ENCODE assay signal across 1 cellular context in the genomic region with DNA sequence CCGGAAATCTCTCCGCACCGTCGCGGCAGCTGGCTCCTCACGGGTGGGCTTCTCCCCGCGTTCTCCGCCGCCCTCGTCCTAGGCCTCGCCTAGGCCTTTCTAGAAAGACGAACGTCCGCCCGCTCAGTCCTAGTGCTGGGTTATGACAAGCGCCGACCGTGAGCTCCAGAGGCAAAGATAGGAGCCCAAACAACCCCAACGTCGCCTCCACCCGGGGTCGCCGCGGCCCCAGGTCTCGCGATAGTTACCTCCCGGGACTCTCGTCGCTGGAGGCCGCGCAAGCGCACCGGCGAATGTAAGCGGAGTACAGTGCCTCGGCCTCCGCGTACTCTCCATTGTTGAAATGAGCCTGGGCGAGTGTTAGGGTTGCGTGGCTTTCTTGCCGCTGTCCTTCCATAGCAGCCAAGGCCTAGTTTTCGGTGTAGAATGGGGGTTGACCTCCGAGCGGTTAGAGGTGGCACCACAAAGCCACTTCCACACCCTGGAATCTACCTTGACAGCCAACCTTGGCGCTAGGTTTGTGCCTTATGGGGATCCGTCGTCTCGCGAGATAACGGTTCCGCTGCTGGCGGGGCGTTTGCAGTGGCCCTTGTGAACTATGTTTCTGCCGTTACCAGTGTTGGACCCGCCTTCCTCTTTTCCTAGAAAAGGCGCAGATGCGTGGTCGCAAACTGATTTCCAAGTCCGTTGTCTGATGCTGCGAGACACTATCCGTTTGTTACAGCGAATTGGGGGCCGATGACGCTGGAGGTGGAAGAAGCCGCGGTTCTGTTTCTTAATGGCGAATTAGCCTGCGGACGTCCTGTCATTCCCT.
TF ChIP-seq lines count a peak whose summit lies in the region.

A gene (minus strand): TSS at position 526 of the 814 bp plus-strand sequence. CDS start 129 bp downstream, at position 397.

TF ChIP-seq in HepG2, 621 proteins besides CTCF, POLR2A, EP300 and RAD21 (continued from another document and continues in another):
- TF ChIP-seq, protein P1, sequence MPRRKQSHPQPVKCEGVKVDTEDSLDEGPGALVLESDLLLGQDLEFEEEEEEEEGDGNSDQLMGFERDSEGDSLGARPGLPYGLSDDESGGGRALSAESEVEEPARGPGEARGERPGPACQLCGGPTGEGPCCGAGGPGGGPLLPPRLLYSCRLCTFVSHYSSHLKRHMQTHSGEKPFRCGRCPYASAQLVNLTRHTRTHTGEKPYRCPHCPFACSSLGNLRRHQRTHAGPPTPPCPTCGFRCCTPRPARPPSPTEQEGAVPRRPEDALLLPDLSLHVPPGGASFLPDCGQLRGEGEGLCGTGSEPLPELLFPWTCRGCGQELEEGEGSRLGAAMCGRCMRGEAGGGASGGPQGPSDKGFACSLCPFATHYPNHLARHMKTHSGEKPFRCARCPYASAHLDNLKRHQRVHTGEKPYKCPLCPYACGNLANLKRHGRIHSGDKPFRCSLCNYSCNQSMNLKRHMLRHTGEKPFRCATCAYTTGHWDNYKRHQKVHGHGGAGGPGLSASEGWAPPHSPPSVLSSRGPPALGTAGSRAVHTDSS (CRISPR knock-in tag; conservative IDR thresholded peaks at IDR 0.05), result peak; percentile 85; the same call in 1 of the 2 replicates
- TF ChIP-seq ZMYM4 (CRISPR knock-in tag; IDR thresholded peaks at IDR 0.05) (peak; percentile 99), ZBTB7B (CRISPR knock-in tag; IDR thresholded peaks at IDR 0.05) (peak; percentile 78), KMT2A (CRISPR knock-in tag; IDR thresholded peaks at IDR 0.05) (peak; percentile 92), ZNF782 (CRISPR knock-in tag; IDR thresholded peaks at IDR 0.05; ENCODE audit: borderline replicate concordance) (peak; percentile 93; the same call in 1 of the 2 replicates), RFXANK (CRISPR knock-in tag; IDR thresholded peaks at IDR 0.05) (peak; percentile 91), NCOR1 (IDR thresholded peaks at IDR 0.05; ENCODE audit: borderline replicate concordance, low read length) (no peak), MAFF (IDR thresholded peaks at IDR 0.05; ENCODE audit: low read depth, low read length) (no peak; the same call in 1 of the 2 replicates), XBP1 (CRISPR knock-in tag; IDR thresholded peaks at IDR 0.05) (peak; percentile 62; the same call in 1 of the 2 replicates), POLR2G (IDR thresholded peaks at IDR 0.05; ENCODE audit: low read depth, low read length) (peak; percentile 98), NCOA5 (CRISPR knock-in tag; IDR thresholded peaks at IDR 0.05) (no peak), ZBTB3 (CRISPR knock-in tag; IDR thresholded peaks at IDR 0.05; ENCODE audit: borderline replicate concordance, low read depth) (no peak; the same call in 1 of the 2 replicates), MYNN (CRISPR knock-in tag; IDR thresholded peaks at IDR 0.05; ENCODE audit: low read depth) (peak; percentile 87), PAX8 (CRISPR knock-in tag; IDR thresholded peaks at IDR 0.05; ENCODE audit: borderline replicate concordance) (0 out of 2 replicates have a peak, but pooled peaks have one; percentile 15), ZNF337 (CRISPR knock-in tag; IDR thresholded peaks at IDR 0.05; ENCODE audit: borderline replicate concordance, low read depth) (peak; percentile 95; the same call in 1 of the 2 replicates), ZC3H13 (CRISPR knock-in tag; IDR thresholded peaks at IDR 0.05) (peak; percentile 85; the same call in 1 of the 2 replicates), ZMYM3 (CRISPR knock-in tag; IDR thresholded peaks at IDR 0.05) (peak; percentile 80), ZNF256 (CRISPR knock-in tag; conservative IDR thresholded peaks at IDR 0.05) (no peak; the same call in none of the 2 replicates), ZFAT (CRISPR knock-in tag; conservative IDR thresholded peaks at IDR 0.05) (peak; percentile 76; the same call in 1 of the 2 replicates), NONO (IDR thresholded peaks at IDR 0.05) (no peak), NONO (CRISPR knock-in tag; conservative IDR thresholded peaks at IDR 0.05) (peak; percentile 97), YY1 (IDR thresholded peaks at IDR 0.05; ENCODE audit: insufficient read depth, insufficient replicate concordance, low read depth, low read length) (peak; percentile 79), SRSF4 (IDR thresholded peaks at IDR 0.05; ENCODE audit: low read depth, low read length, poor library complexity, severe bottlenecking) (no peak), KDM1A (CRISPR knock-in tag; IDR thresholded peaks at IDR 0.05) (no peak), ETV6 (CRISPR knock-in tag; conservative IDR thresholded peaks at IDR 0.05) (peak; percentile 73), GTF2F1 (IDR thresholded peaks at IDR 0.05; ENCODE audit: low read length) (peak; percentile 55; the same call in 1 of the 2 replicates), NR3C1 (CRISPR knock-in tag; IDR thresholded peaks at IDR 0.05) (no peak), RBM39 (IDR thresholded peaks at IDR 0.05; ENCODE audit: low read depth, low read length, poor library complexity, severe bottlenecking) (peak; percentile 98), NKX3-1 (CRISPR knock-in tag; IDR thresholded peaks at IDR 0.05) (peak; percentile 98), ZNF605 (CRISPR knock-in tag; IDR thresholded peaks at IDR 0.05) (peak; percentile 97), ZNF549 (CRISPR knock-in tag; IDR thresholded peaks at IDR 0.05) (0 out of 2 replicates have a peak, but pooled peaks have one; percentile 47), HOXA3 (CRISPR knock-in tag; IDR thresholded peaks at IDR 0.05) (peak; percentile 91), ZNF564 (CRISPR knock-in tag; IDR thresholded peaks at IDR 0.05) (peak; percentile 88; the same call in 1 of the 2 replicates), ZNF326 (CRISPR knock-in tag; IDR thresholded peaks at IDR 0.05; ENCODE audit: borderline replicate concordance) (peak; percentile 60; the same call in 1 of the 2 replicates), ZNF431 (CRISPR knock-in tag; IDR thresholded peaks at IDR 0.05; ENCODE audit: borderline replicate concordance, low read depth) (peak; percentile 72)
- TF ChIP-seq, protein P2, sequence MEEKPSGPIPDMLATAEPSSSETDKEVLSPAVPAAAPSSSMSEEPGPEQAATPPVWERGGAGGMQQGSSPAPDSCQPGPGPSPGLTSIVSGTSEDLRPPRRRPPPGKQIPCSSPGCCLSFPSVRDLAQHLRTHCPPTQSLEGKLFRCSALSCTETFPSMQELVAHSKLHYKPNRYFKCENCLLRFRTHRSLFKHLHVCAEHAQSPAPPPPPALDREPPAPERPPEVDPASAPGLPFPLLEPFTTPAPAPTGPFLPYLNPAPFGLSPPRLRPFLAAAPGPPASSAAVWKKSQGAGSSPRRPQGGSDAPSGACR (CRISPR knock-in tag; IDR thresholded peaks at IDR 0.05), result peak; percentile 93; the same call in 1 of the 2 replicates
- TF ChIP-seq, protein P3, sequence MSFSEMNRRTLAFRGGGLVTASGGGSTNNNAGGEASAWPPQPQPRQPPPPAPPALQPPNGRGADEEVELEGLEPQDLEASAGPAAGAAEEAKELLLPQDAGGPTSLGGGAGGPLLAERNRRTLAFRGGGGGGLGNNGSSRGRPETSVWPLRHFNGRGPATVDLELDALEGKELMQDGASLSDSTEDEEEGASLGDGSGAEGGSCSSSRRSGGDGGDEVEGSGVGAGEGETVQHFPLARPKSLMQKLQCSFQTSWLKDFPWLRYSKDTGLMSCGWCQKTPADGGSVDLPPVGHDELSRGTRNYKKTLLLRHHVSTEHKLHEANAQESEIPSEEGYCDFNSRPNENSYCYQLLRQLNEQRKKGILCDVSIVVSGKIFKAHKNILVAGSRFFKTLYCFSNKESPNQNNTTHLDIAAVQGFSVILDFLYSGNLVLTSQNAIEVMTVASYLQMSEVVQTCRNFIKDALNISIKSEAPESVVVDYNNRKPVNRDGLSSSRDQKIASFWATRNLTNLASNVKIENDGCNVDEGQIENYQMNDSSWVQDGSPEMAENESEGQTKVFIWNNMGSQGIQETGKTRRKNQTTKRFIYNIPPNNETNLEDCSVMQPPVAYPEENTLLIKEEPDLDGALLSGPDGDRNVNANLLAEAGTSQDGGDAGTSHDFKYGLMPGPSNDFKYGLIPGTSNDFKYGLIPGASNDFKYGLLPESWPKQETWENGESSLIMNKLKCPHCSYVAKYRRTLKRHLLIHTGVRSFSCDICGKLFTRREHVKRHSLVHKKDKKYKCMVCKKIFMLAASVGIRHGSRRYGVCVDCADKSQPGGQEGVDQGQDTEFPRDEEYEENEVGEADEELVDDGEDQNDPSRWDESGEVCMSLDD (CRISPR knock-in tag; IDR thresholded peaks at IDR 0.05; ENCODE audit: borderline replicate concordance), result peak; percentile 86; the same call in 1 of the 2 replicates
- TF ChIP-seq, protein P4, sequence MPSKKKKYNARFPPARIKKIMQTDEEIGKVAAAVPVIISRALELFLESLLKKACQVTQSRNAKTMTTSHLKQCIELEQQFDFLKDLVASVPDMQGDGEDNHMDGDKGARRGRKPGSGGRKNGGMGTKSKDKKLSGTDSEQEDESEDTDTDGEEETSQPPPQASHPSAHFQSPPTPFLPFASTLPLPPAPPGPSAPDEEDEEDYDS (CRISPR knock-in tag; IDR thresholded peaks at IDR 0.05), result peak; percentile 92
- TF ChIP-seq, protein P5, sequence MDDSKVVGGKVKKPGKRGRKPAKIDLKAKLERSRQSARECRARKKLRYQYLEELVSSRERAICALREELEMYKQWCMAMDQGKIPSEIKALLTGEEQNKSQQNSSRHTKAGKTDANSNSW (CRISPR knock-in tag; IDR thresholded peaks at IDR 0.05; ENCODE audit: borderline replicate concordance), result peak; percentile 80; the same call in 1 of the 2 replicates
- TF ChIP-seq, protein P6, sequence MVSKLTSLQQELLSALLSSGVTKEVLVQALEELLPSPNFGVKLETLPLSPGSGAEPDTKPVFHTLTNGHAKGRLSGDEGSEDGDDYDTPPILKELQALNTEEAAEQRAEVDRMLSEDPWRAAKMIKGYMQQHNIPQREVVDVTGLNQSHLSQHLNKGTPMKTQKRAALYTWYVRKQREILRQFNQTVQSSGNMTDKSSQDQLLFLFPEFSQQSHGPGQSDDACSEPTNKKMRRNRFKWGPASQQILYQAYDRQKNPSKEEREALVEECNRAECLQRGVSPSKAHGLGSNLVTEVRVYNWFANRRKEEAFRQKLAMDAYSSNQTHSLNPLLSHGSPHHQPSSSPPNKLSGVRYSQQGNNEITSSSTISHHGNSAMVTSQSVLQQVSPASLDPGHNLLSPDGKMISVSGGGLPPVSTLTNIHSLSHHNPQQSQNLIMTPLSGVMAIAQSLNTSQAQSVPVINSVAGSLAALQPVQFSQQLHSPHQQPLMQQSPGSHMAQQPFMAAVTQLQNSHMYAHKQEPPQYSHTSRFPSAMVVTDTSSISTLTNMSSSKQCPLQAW (CRISPR knock-in tag; IDR thresholded peaks at IDR 0.05), result peak; percentile 95
- TF ChIP-seq, protein P7, sequence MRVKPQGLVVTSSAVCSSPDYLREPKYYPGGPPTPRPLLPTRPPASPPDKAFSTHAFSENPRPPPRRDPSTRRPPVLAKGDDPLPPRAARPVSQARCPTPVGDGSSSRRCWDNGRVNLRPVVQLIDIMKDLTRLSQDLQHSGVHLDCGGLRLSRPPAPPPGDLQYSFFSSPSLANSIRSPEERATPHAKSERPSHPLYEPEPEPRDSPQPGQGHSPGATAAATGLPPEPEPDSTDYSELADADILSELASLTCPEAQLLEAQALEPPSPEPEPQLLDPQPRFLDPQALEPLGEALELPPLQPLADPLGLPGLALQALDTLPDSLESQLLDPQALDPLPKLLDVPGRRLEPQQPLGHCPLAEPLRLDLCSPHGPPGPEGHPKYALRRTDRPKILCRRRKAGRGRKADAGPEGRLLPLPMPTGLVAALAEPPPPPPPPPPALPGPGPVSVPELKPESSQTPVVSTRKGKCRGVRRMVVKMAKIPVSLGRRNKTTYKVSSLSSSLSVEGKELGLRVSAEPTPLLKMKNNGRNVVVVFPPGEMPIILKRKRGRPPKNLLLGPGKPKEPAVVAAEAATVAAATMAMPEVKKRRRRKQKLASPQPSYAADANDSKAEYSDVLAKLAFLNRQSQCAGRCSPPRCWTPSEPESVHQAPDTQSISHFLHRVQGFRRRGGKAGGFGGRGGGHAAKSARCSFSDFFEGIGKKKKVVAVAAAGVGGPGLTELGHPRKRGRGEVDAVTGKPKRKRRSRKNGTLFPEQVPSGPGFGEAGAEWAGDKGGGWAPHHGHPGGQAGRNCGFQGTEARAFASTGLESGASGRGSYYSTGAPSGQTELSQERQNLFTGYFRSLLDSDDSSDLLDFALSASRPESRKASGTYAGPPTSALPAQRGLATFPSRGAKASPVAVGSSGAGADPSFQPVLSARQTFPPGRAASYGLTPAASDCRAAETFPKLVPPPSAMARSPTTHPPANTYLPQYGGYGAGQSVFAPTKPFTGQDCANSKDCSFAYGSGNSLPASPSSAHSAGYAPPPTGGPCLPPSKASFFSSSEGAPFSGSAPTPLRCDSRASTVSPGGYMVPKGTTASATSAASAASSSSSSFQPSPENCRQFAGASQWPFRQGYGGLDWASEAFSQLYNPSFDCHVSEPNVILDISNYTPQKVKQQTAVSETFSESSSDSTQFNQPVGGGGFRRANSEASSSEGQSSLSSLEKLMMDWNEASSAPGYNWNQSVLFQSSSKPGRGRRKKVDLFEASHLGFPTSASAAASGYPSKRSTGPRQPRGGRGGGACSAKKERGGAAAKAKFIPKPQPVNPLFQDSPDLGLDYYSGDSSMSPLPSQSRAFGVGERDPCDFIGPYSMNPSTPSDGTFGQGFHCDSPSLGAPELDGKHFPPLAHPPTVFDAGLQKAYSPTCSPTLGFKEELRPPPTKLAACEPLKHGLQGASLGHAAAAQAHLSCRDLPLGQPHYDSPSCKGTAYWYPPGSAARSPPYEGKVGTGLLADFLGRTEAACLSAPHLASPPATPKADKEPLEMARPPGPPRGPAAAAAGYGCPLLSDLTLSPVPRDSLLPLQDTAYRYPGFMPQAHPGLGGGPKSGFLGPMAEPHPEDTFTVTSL (CRISPR knock-in tag; IDR thresholded peaks at IDR 0.05; ENCODE audit: borderline replicate concordance), result peak; percentile 67; the same call in 1 of the 2 replicates
- TF ChIP-seq, protein P8, sequence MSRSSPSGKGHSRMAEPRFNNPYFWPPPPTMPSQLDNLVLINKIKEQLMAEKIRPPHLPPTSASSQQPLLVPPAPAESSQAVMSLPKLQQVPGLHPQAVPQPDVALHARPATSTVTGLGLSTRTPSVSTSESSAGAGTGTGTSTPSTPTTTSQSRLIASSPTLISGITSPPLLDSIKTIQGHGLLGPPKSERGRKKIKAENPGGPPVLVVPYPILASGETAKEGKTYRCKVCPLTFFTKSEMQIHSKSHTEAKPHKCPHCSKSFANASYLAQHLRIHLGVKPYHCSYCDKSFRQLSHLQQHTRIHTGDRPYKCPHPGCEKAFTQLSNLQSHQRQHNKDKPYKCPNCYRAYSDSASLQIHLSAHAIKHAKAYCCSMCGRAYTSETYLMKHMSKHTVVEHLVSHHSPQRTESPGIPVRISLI (CRISPR knock-in tag; IDR thresholded peaks at IDR 0.05; ENCODE audit: borderline replicate concordance), result peak; percentile 69; the same call in 1 of the 2 replicates
- TF ChIP-seq, protein P9, sequence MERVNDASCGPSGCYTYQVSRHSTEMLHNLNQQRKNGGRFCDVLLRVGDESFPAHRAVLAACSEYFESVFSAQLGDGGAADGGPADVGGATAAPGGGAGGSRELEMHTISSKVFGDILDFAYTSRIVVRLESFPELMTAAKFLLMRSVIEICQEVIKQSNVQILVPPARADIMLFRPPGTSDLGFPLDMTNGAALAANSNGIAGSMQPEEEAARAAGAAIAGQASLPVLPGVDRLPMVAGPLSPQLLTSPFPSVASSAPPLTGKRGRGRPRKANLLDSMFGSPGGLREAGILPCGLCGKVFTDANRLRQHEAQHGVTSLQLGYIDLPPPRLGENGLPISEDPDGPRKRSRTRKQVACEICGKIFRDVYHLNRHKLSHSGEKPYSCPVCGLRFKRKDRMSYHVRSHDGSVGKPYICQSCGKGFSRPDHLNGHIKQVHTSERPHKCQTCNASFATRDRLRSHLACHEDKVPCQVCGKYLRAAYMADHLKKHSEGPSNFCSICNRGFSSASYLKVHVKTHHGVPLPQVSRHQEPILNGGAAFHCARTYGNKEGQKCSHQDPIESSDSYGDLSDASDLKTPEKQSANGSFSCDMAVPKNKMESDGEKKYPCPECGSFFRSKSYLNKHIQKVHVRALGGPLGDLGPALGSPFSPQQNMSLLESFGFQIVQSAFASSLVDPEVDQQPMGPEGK (CRISPR knock-in tag; IDR thresholded peaks at IDR 0.05), result peak; percentile 55
